Comparison of ENCODE assay signal across 12 cellular contexts in genomic region chrY:12661607-12661973, GRCh38. TPM values are rescaled to one million over a fixed set of nuclear protein-coding genes. Genes with fewer than 3 reads are reported as not detected.
DNase-seq lines count a peak whose midpoint lies in the region; ATAC-seq, FAIRE-seq and TF ChIP-seq lines count a peak whose summit lies in the region.
"Had no signal": no experiment of that assay in that cellular context is flagged by ENCODE, and none has a peak within 500 bp of the region (broad histone marks: within the 10 kb centered on the region; RNA-seq: fewer than 3 reads in every experiment).

No MANE protein-coding gene starts in this region.

- TF ChIP-seq EP300 in A549 (IDR thresholded peaks at IDR 0.05): no peak
- TF ChIP-seq EP300 in ovary (IDR thresholded peaks at IDR 0.05): no peak

- H3K36me3 ChIP-seq in iPS-20b (ENCODE audit: insufficient read depth, low read depth, low read length): peaks cover 25% of the 10 kb centered on the region
- no peaks in the 10 kb centered on the region for H3K36me3 ChIP-seq in ovary
- H3K36me3 ChIP-seq: sigmoid colon had no signal

- H3K27ac ChIP-seq in A549 (peak overlapping the region; percentile 75 to 88), iPS-20b (ENCODE audit: low read length) (peak overlapping the region; percentile 65), ovary (no peak overlapping the region)

- peak overlapping the region; percentile 97 for H3K4me3 Mint-ChIP-seq in activated CD4-positive, alpha-beta memory T cell treated with anti-CD3 and anti-CD28 coated beads for 36 hours

- intact Hi-C loops in activated CD4-positive, alpha-beta memory T cell treated with anti-CD3 and anti-CD28 coated beads for 36 hours (cut with micrococcal nuclease): loop anchor here (10.0 kb wide), 2 partner anchors 103 to 813 kb away; no protein-coding TSS in a partner anchor
- intact Hi-C loops in ovary (cut with DNase I): no loop called here

- no peak for FAIRE-seq in A549 (lab: Jason Lieb, UNC)
- FAIRE-seq: urothelium cell line had no signal

- POLR2A ChIA-PET in A549 (lab: Yijun Ruan, JAX): no interaction called here
- POLR2A ChIA-PET in activated CD4-positive, alpha-beta memory T cell treated with anti-CD3 and anti-CD28 coated beads for 36 hours (lab: Charles Lee): interaction anchor here (0.8 kb wide), 1 partner anchor 243 kb away, joined by 3 read pairs; the partner anchor contains the start of gene DDX3Y

- H3K4me1 Mint-ChIP-seq in activated CD4-positive, alpha-beta memory T cell treated with anti-CD3 and anti-CD28 coated beads for 36 hours (ENCODE audit: low read depth): peaks cover 10% of the 10 kb centered on the region

- peak overlapping the region; percentile 99 for H3K27ac Mint-ChIP-seq in activated CD4-positive, alpha-beta memory T cell treated with anti-CD3 and anti-CD28 coated beads for 36 hours

- no peaks in the 10 kb centered on the region for H3K27me3 ChIP-seq in iPS-20b (ENCODE audit: insufficient read depth, low read length)
- no peaks in the 10 kb centered on the region for H3K27me3 ChIP-seq in ovary
- H3K27me3 ChIP-seq: sigmoid colon had no signal

- H3K27me3 Mint-ChIP-seq in activated CD4-positive, alpha-beta memory T cell treated with anti-CD3 and anti-CD28 coated beads for 36 hours: no peaks in the 10 kb centered on the region

- H3K4me3 ChIP-seq in A549: peak overlapping the region; percentile 59
- peak overlapping the region; percentile 98 for H3K4me3 ChIP-seq in iPS-20b (ENCODE audit: low read length)
- no peak overlapping the region for H3K4me3 ChIP-seq in ovary

- H3K4me1 ChIP-seq in A549: peaks cover 6% of the 10 kb centered on the region; the same call in 1 of the 3 replicates
- no peaks in the 10 kb centered on the region for H3K4me1 ChIP-seq in iPS-20b (ENCODE audit: insufficient read depth, low read length)
- H3K4me1 ChIP-seq in ovary (ENCODE audit: insufficient read depth): no peaks in the 10 kb centered on the region
- H3K4me1 ChIP-seq: sigmoid colon had no signal

- H3K4me2 ChIP-seq in A549: peak overlapping the region; percentile 78

- no peak for TF ChIP-seq RAD21 in A549 (conservative IDR thresholded peaks at IDR 0.05 in 1 of 2, IDR thresholded peaks at IDR 0.05 in 1 of 2)

- peak overlapping the region; percentile 91; the same call in 1 of the 2 replicates for H3K9ac ChIP-seq in iPS-20b (ENCODE audit: low read depth, low read length)

- H3K9me3 Mint-ChIP-seq in activated CD4-positive, alpha-beta memory T cell treated with anti-CD3 and anti-CD28 coated beads for 36 hours: no peaks in the 10 kb centered on the region

- peaks cover 15% of the 10 kb centered on the region for H3K36me3 Mint-ChIP-seq in activated CD4-positive, alpha-beta memory T cell treated with anti-CD3 and anti-CD28 coated beads for 36 hours

- CTCF ChIA-PET in A549 (lab: Yijun Ruan, JAX): no interaction called here
- CTCF ChIA-PET in activated CD4-positive, alpha-beta memory T cell treated with anti-CD3 and anti-CD28 coated beads for 36 hours (lab: Charles Lee): interaction anchor here (1.6 kb wide), 1 partner anchor 46 kb away, joined by 4 read pairs; no protein-coding TSS in a partner anchor

- WGBS in A549 (ENCODE audit: missing lambda C conversion rate): 11% methylated on average over 9 of the region's 9 CpGs
- WGBS in ovary, 3 donors: no CpG with 5 or more reads among the region's 9 CpGs

- DNase-seq in A549 (ENCODE audit: low read depth in 1 of 2, low spot score in 1 of 2) (no peak), NCI-H187 (lab: John Stamatoyannopoulos, UW) (no peak), NCI-H146 treated with DMSO at 0.1 percent for 48 hours (lab: John Stamatoyannopoulos, UW; ENCODE audit: unreplicated experiment) (no peak), ovary (no peak), amniotic stem cell (lab: John Stamatoyannopoulos, UW) (no peak)
- no peak for DNase-seq in activated CD4-positive, alpha-beta memory T cell treated with anti-CD3 and anti-CD28 coated beads for 36 hours
- DNase-seq: NCI-H345, sigmoid colon had no signal

- H3K9me3 ChIP-seq in A549: no peaks in the 10 kb centered on the region
- no peaks in the 10 kb centered on the region for H3K9me3 ChIP-seq in iPS-20b (ENCODE audit: insufficient read depth, low read depth, low read length)
- no peaks in the 10 kb centered on the region for H3K9me3 ChIP-seq in ovary
- H3K9me3 ChIP-seq: sigmoid colon had no signal

- TF ChIP-seq CTCF in A549 (IDR thresholded peaks at IDR 0.05) (no peak), ovary (IDR thresholded peaks at IDR 0.05) (no peak)

- ATAC-seq in A549 (peak; percentile 45 to 48; a peak in 5 of 6 replicates), GM21447 (IDR thresholded peaks at IDR 0.05; ENCODE audit: unreplicated experiment) (peak; percentile 14)

- TF ChIP-seq POLR2A in A549 (IDR thresholded peaks at IDR 0.05; ENCODE audit: low read length): no peak
- no peak for TF ChIP-seq POLR2A in ovary (IDR thresholded peaks at IDR 0.05)

TF ChIP-seq in A549, 52 proteins besides CTCF, POLR2A, EP300 and RAD21 (continues in another document):
- TF ChIP-seq, protein P1, sequence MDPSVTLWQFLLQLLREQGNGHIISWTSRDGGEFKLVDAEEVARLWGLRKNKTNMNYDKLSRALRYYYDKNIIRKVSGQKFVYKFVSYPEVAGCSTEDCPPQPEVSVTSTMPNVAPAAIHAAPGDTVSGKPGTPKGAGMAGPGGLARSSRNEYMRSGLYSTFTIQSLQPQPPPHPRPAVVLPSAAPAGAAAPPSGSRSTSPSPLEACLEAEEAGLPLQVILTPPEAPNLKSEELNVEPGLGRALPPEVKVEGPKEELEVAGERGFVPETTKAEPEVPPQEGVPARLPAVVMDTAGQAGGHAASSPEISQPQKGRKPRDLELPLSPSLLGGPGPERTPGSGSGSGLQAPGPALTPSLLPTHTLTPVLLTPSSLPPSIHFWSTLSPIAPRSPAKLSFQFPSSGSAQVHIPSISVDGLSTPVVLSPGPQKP (IDR thresholded peaks at IDR 0.05; ENCODE audit: low read depth, low read length): no peak
- TF ChIP-seq, protein P2, sequence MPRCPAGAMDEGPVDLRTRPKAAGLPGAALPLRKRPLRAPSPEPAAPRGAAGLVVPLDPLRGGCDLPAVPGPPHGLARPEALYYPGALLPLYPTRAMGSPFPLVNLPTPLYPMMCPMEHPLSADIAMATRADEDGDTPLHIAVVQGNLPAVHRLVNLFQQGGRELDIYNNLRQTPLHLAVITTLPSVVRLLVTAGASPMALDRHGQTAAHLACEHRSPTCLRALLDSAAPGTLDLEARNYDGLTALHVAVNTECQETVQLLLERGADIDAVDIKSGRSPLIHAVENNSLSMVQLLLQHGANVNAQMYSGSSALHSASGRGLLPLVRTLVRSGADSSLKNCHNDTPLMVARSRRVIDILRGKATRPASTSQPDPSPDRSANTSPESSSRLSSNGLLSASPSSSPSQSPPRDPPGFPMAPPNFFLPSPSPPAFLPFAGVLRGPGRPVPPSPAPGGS (IDR thresholded peaks at IDR 0.05): no peak
- TF ChIP-seq TFCP2L1 (CRISPR knock-in tag; IDR thresholded peaks at IDR 0.05) (no peak), MAFK (IDR thresholded peaks at IDR 0.05; ENCODE audit: partially characterized antibody) (no peak), GATA3 (IDR thresholded peaks at IDR 0.05; ENCODE audit: borderline replicate concordance) (no peak), ZC3H11A (IDR thresholded peaks at IDR 0.05) (no peak), CHD2 (IDR thresholded peaks at IDR 0.05; ENCODE audit: low read length, partially characterized antibody) (no peak), FOSL2 (IDR thresholded peaks at IDR 0.05) (no peak), FOSL2 (CRISPR knock-in tag; IDR thresholded peaks at IDR 0.05) (no peak), PHF8 (IDR thresholded peaks at IDR 0.05; ENCODE audit: borderline replicate concordance, low read depth) (no peak), PBX3 (IDR thresholded peaks at IDR 0.05) (no peak), JUN (IDR thresholded peaks at IDR 0.05) (no peak), HOXA7 (CRISPR knock-in tag; IDR thresholded peaks at IDR 0.05) (no peak), HEYL (CRISPR knock-in tag; IDR thresholded peaks at IDR 0.05) (no peak), CBX8 (IDR thresholded peaks at IDR 0.05) (no peak), NFE2L2 (conservative IDR thresholded peaks at IDR 0.05; ENCODE audit: low read length) (no peak), MYC (IDR thresholded peaks at IDR 0.05; ENCODE audit: borderline replicate concordance, low read length) (no peak)
- TF ChIP-seq, protein P3, sequence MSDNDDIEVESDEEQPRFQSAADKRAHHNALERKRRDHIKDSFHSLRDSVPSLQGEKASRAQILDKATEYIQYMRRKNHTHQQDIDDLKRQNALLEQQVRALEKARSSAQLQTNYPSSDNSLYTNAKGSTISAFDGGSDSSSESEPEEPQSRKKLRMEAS (IDR thresholded peaks at IDR 0.05): no peak
- TF ChIP-seq, protein P4, sequence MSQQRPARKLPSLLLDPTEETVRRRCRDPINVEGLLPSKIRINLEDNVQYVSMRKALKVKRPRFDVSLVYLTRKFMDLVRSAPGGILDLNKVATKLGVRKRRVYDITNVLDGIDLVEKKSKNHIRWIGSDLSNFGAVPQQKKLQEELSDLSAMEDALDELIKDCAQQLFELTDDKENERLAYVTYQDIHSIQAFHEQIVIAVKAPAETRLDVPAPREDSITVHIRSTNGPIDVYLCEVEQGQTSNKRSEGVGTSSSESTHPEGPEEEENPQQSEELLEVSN (IDR thresholded peaks at IDR 0.05; ENCODE audit: borderline replicate concordance, low read depth): no peak

RNA-seq across cellular contexts. Expression of gene USP9Y, which starts 39.4 kb away (rescaled TPM):
- polyA plus RNA-seq in A549 (2011; rRNA removed): 28.8 and 29.6 TPM in 2 replicates
- 6.3 and 6.6 TPM in 2 replicates for polyA plus RNA-seq in A549 (2012; cell fraction: cytosol; rRNA removed)
- 11.1 and 14.3 TPM in 2 replicates for polyA plus RNA-seq in A549 (2012; cell fraction: nucleus; rRNA removed)
- polyA plus RNA-seq in A549 (2017; fragmentation: RNase III; extraction: RNeasy Plus Mini Kit Qiagen cat#74134 plus additional on column Dnase treatment): 6.2 to 6.6 TPM (median 6.3 TPM) in 3 replicates
- polyA minus RNA-seq in A549 (2011; rRNA and poly(A)+ RNA removed): 25.3 and 30.9 TPM in 2 replicates
- total RNA-seq in activated CD4-positive, alpha-beta memory T cell treated with anti-CD3 and anti-CD28 coated beads for 36 hours: 10 to 100 TPM; 16.2 to 16.6 TPM
- under 1 TPM in 1 of 7 donors, not detected in 6; 0.18 TPM for total RNA-seq in ovary
- polyA plus RNA-seq in ovary: not detected
- total RNA-seq: glomerular endothelial cell had no signal

Comparison
In these comparisons a context has a peak if more than half of its experiments do, and no peak if none do; other contexts are left out.
1. H3K27ac ChIP-seq: peak in A549 (2 of 2) and iPS-20b (single experiment); none in ovary (0 of 2).